31 cellular contexts compared by ENCODE assay signal in genomic region chr20:20835897-20836296, GRCh38.
"Had no signal": no experiment of that assay in that cellular context is flagged by ENCODE, and none has a peak within 500 bp of the region (broad histone marks: within the 10 kb centered on the region; RNA-seq: fewer than 3 reads in every experiment).

No MANE protein-coding gene starts in this region.

- H3K9me3 ChIP-seq: adrenal gland, body of pancreas, esophagus squamous epithelium, gastroesophageal sphincter, heart right ventricle had no signal

- ATAC-seq: activated CD4-positive, CD25-positive, alpha-beta regulatory T cell treated with anti-CD3 and anti-CD28 coated beads, Interleukin-2, amount 50 U/mL, for 24 hours; activated CD8-positive, alpha-beta memory T cell treated with anti-CD3 and anti-CD28 coated beads, Interleukin-2, amount 10 ng/mL, durations not matched to agents 7 days and 5 days; activated CD8-positive, alpha-beta T cell treated with anti-CD3 and anti-CD28 coated beads, Interleukin-2, amount 10 ng/mL, durations not matched to agents 7 days and 5 days; activated naive CD8-positive, alpha-beta T cell treated with anti-CD3 and anti-CD28 coated beads, Interleukin-2, amount 50 U/mL, for 24 hours; body of pancreas; effector memory CD8-positive, alpha-beta T cell; gastroesophageal sphincter; heart right ventricle; T-helper 17 cell had no signal

- H3K27me3 ChIP-seq: adrenal gland, body of pancreas had no signal

- H3K4me3 ChIP-seq: adrenal gland, body of pancreas, esophagus squamous epithelium, gastroesophageal sphincter, heart right ventricle had no signal

- H3K36me3 ChIP-seq: adrenal gland, esophagus squamous epithelium, gastroesophageal sphincter, heart right ventricle, WERI-Rb-1 had no signal

- H3K4me1 ChIP-seq: adrenal gland had no signal

- H3K27ac ChIP-seq: adrenal gland, body of pancreas, esophagus squamous epithelium, gastroesophageal sphincter, heart right ventricle, WERI-Rb-1 had no signal

- DNase-seq: activated B cell treated with CpG ODN at 0.5 μM for 24 hours; activated CD4-positive, alpha-beta memory T cell treated with anti-CD3 and anti-CD28 coated beads for 36 hours; activated CD4-positive, alpha-beta T cell treated with anti-CD3 and anti-CD28 coated beads for 48 hours; activated CD4-positive, alpha-beta T cell treated with anti-CD3 and anti-CD28 coated beads, Interleukin-2, amount 50 U/mL, for 1 hour; activated CD8-positive, alpha-beta memory T cell treated with anti-CD3 and anti-CD28 coated beads, Interleukin-2, amount 10 ng/mL, durations not matched to agents 7 days and 5 days; activated CD8-positive, alpha-beta memory T cell treated with anti-CD3 and anti-CD28 coated beads, Interleukin-2, amount 50 U/mL, for 4 hours; activated CD8-positive, alpha-beta T cell treated with anti-CD3 and anti-CD28 coated beads, Interleukin-2, amount 10 ng/mL, durations not matched to agents 7 days and 5 days; activated effector memory CD4-positive, alpha-beta T cell treated with anti-CD3 and anti-CD28 coated beads, Interleukin-2, amount 50 U/mL, for 16 hours; activated naive CD4-positive, alpha-beta T cell treated with anti-CD3 and anti-CD28 coated beads for 36 hours; activated naive CD8-positive, alpha-beta T cell treated with anti-CD3 and anti-CD28 coated beads for 36 hours; activated naive CD8-positive, alpha-beta T cell treated with anti-CD3 and anti-CD28 coated beads, Interleukin-2, amount 50 U/mL, for 24 hours; activated T-cell treated with anti-CD3 and anti-CD28 coated beads, Interleukin-2, amount 50 U/mL, for 1 hour; activated T-cell treated with anti-CD3 and anti-CD28 coated beads, Interleukin-2, amount 50 U/mL, for 48 hours; adrenal gland; amygdala; aorta; body of pancreas; caudate nucleus; cortex of kidney; dermis blood vessel endothelial cell; effector CD4-positive, alpha-beta T cell; effector memory CD8-positive, alpha-beta T cell; erythroblast; esophagus squamous epithelium; foreskin melanocyte; heart right ventricle; T-helper 17 cell; T1000; WERI-Rb-1 had no signal
